In the genomic region with DNA sequence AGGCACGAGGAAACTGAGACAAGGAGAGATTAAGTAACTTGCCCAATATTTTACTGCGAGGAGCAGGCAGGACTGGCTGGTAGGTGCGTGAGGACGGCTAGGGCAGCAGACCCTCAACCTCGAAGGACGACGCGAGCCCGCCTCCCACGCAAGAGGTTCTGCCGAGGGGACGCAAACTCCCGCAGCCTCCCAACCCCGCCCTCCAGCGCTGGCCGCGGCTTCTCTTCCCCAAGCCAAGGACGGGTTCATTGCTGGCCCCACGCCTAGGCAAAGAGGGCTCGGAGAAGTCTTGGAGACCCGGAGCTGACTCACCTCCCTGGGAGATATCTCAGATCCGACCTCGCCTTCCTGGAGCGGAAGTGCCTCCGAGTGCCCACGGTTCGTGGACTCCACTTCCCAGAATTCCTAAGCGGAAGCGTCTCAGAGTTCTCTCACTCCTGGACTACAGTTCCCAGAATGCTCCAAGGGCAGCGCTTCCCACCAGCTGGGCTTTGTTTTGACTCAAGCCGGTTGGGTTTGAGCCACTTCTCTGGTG, we compare ENCODE assay signal across 8 cellular contexts. TPM values are rescaled to one million over a fixed set of nuclear protein-coding genes. Genes with fewer than 3 reads are reported as not detected.
A peak's percentile ranks its signal among the peaks of the same experiment; 100 is the strongest.
DNase-seq lines count a peak whose midpoint lies in the region; ATAC-seq, FAIRE-seq and TF ChIP-seq lines count a peak whose summit lies in the region.

A gene (minus strand): TSS at position 367 of the 535 bp plus-strand sequence. CDS start 1,621 bp downstream, outside the sequence.

- no peak for TF ChIP-seq RAD21 in GM12878 (IDR thresholded peaks at IDR 0.05; ENCODE audit: insufficient read depth, low read depth, low read length)

- RAD21 ChIA-PET in GM12878 (lab: Charles Lee; ENCODE audit: unreplicated experiment) = interaction anchor here (0.8 to 2.0 kb wide), 3 partner anchors 97 to 320 kb away, joined by 3 to 6 read pairs (median 5); a partner anchor contains a TSS

- peak within 1 kb of the TSS; percentile 90 for H3K4me3 ChIP-seq in GM12878

- H3K27ac ChIP-seq in GM12878 (ENCODE audit: control insufficient read depth, insufficient read depth) = peak within 1 kb of the TSS; percentile 78

- under 1% methylated on average over 27 of the region's 31 CpGs for WGBS in GM12878 (ENCODE audit: insufficient coverage, insufficient replicate concordance, low lambda C conversion rate, missing lambda C conversion rate)

- peak within 1 kb of the TSS; percentile 70 for H3K4me2 ChIP-seq in GM12878 (ENCODE audit: control insufficient read depth, insufficient read depth)

- DNase-seq in GM13977 (ENCODE audit: low spot score) (peak; percentile 88), NCI-H1694 treated with DMSO at 0.1 percent for 48 hours (lab: John Stamatoyannopoulos, UW) (peak; percentile 85), T-helper 9 cell (peak; percentile 27), GM12878 (ENCODE audit: low read depth, low spot score) (peak; percentile 69), hippocampal formation (lab: John Stamatoyannopoulos, UW) (peak; percentile 89 to 97), renal cortical epithelial cell (ENCODE audit: low read depth) (peak; percentile 95), NK-92 (lab: John Stamatoyannopoulos, UW; ENCODE audit: unreplicated experiment) (no peak)

- H3K4me1 ChIP-seq in GM12878 (ENCODE audit: control insufficient read depth, insufficient read depth, low read length) = peaks cover 7% of the 10 kb centered on the region

- in situ Hi-C loops in GM13977 (cut with MboI; ENCODE audit: low pct_unique_long_range_greater_than_20kb, low sequenced_read_pairs, unreplicated experiment) (no loop called here), GM12878 (cut with MboI) (loop anchor here (5.0 kb wide), 1 partner anchor 192 kb away; a partner anchor contains a TSS)

- H3K79me2 ChIP-seq in GM12878 (ENCODE audit: control insufficient read depth, insufficient read depth, low read length) = peaks cover 6% of the 10 kb centered on the region

- FAIRE-seq in GM12878 (lab: Jason Lieb, UNC) = peak; percentile 97

- TF ChIP-seq POLR2A in GM12878 (IDR thresholded peaks at IDR 0.05; ENCODE audit: low read depth, low read length) = peak; percentile 75

- no TSS peak for BruUV-seq in GM12878 (replicated peaks; lab: Mats Ljungman, UMichigan)

- ATAC-seq in HG02870 (IDR thresholded peaks at IDR 0.05; ENCODE audit: unreplicated experiment) = peak; percentile 89
- peak; percentile 99 for ATAC-seq in GM12878

- intact Hi-C loops in GM12878 (cut with micrococcal nuclease; ENCODE audit: unreplicated experiment) = loop anchor here (10.0 kb wide), 1 partner anchor 200 kb away; a partner anchor contains a TSS

- peaks cover 0 to 5% of the 10 kb centered on the region in 2 experiments; a peak in 2 of 4 replicates for H3K36me3 ChIP-seq in GM12878 (ENCODE audit: control insufficient read depth in 2 of 2, insufficient read depth in 2 of 2, low read length in 1 of 2)

- POLR2A ChIA-PET in GM12878 (lab: Charles Lee) = interaction anchor here (0.6 to 1.0 kb wide), 3 partner anchors 89 to 911 kb away, joined by 3 to 4 read pairs (median 3); a partner anchor contains a TSS

- no peaks in the 10 kb centered on the region for H3K27me3 ChIP-seq in GM12878 (replicated peaks in 1 of 2; ENCODE audit: control insufficient read depth in 2 of 2, insufficient read depth in 2 of 2, low read length in 1 of 2)

- peak within 1 kb of the TSS; percentile 84 for H3K9ac ChIP-seq in GM12878 (ENCODE audit: control insufficient read depth, insufficient read depth, low read length)

- no peak for TF ChIP-seq EP300 in GM12878 (IDR thresholded peaks at IDR 0.05; ENCODE audit: borderline replicate concordance in 1 of 2, control insufficient read depth in 1 of 2, low read depth in 2 of 2, low read length in 2 of 2)

- peaks cover 2% of the 10 kb centered on the region; the same call in 2 of the 3 replicates for H3K9me3 ChIP-seq in GM12878 (replicated peaks; ENCODE audit: control insufficient read depth, insufficient read depth, low read length)

- H4K20me1 ChIP-seq in GM12878 (ENCODE audit: control insufficient read depth, insufficient read depth) = no peaks in the 10 kb centered on the region

- peak within 1 kb of the TSS; percentile 99 for H2AFZ ChIP-seq in GM12878 (ENCODE audit: control insufficient read depth, low read depth, low read length)

- SMC1A ChIA-PET in GM12878 (lab: Charles Lee; ENCODE audit: uncharacterized antibody, unreplicated experiment) = interaction anchor here (1.0 to 1.3 kb wide), 5 partner anchors 9 to 448 kb away, joined by 3 to 5 read pairs (median 4); a partner anchor contains a TSS

- TF ChIP-seq CTCF in GM13977 (IDR thresholded peaks at IDR 0.05; ENCODE audit: extremely low read depth, insufficient read depth, missing control alignments) (no peak), GM12878 (IDR thresholded peaks at IDR 0.05 in 2 of 3, conservative IDR thresholded peaks at IDR 0.05 in 1 of 3; ENCODE audit: control insufficient read depth in 2 of 3, extremely low read depth in 1 of 3, insufficient read depth in 1 of 3, low read depth in 3 of 3, low read length in 3 of 3) (no peak)

- CTCF ChIA-PET in GM12878 (lab: Yijun Ruan, JAX) = interaction anchor here (0.8 to 2.1 kb wide), 3 partner anchors 10 to 44 kb away, joined by 3 to 7 read pairs (median 4); a partner anchor contains a TSS

TF ChIP-seq in GM12878, 131 proteins besides CTCF, POLR2A, EP300 and RAD21 (continues in another document):
- no peak for TF ChIP-seq KDM1A (IDR thresholded peaks at IDR 0.05; ENCODE audit: borderline replicate concordance)
- TF ChIP-seq RCOR1 (conservative IDR thresholded peaks at IDR 0.05; ENCODE audit: low read depth, low read length) = no peak
- 0 out of 2 replicates have a peak, but pooled peaks have one; percentile 7 for TF ChIP-seq MEF2A (IDR thresholded peaks at IDR 0.05; ENCODE audit: insufficient read depth, low read depth, low read length)
- TF ChIP-seq, protein P1, sequence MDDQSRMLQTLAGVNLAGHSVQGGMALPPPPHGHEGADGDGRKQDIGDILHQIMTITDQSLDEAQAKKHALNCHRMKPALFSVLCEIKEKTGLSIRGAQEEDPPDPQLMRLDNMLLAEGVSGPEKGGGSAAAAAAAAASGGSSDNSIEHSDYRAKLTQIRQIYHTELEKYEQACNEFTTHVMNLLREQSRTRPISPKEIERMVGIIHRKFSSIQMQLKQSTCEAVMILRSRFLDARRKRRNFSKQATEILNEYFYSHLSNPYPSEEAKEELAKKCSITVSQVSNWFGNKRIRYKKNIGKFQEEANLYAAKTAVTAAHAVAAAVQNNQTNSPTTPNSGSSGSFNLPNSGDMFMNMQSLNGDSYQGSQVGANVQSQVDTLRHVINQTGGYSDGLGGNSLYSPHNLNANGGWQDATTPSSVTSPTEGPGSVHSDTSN (IDR thresholded peaks at IDR 0.05; ENCODE audit: insufficient replicate concordance, low read depth, low read length) = peak; percentile 48
- TF ChIP-seq NR2C2 (IDR thresholded peaks at IDR 0.05; ENCODE audit: borderline replicate concordance, control insufficient read depth, insufficient read length, low read depth) = no peak
- peak; percentile 80 for TF ChIP-seq RB1 (IDR thresholded peaks at IDR 0.05; ENCODE audit: borderline replicate concordance)
- no peak for TF ChIP-seq TBL1XR1 (IDR thresholded peaks at IDR 0.05; ENCODE audit: low read depth, low read length)
- TF ChIP-seq SIX5 (IDR thresholded peaks at IDR 0.05; ENCODE audit: low read depth, low read length, severe bottlenecking) = peak; percentile 98
- no peak for TF ChIP-seq RAD51 (IDR thresholded peaks at IDR 0.05)
- TF ChIP-seq POLR2AphosphoS2 (IDR thresholded peaks at IDR 0.05; ENCODE audit: low read depth, low read length) = 0 out of 2 replicates have a peak, but pooled peaks have one; percentile 52
- TF ChIP-seq, protein P2, sequence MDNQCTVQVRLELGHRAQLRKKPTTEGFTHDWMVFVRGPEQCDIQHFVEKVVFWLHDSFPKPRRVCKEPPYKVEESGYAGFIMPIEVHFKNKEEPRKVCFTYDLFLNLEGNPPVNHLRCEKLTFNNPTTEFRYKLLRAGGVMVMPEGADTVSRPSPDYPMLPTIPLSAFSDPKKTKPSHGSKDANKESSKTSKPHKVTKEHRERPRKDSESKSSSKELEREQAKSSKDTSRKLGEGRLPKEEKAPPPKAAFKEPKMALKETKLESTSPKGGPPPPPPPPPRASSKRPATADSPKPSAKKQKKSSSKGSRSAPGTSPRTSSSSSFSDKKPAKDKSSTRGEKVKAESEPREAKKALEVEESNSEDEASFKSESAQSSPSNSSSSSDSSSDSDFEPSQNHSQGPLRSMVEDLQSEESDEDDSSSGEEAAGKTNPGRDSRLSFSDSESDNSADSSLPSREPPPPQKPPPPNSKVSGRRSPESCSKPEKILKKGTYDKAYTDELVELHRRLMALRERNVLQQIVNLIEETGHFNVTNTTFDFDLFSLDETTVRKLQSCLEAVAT (IDR thresholded peaks at IDR 0.05) = 0 out of 2 replicates have a peak, but pooled peaks have one; percentile 14
- TF ChIP-seq TARDBP (IDR thresholded peaks at IDR 0.05; ENCODE audit: borderline replicate concordance) = peak; percentile 85
- TF ChIP-seq POLR2AphosphoS5 (IDR thresholded peaks at IDR 0.05; ENCODE audit: low read length) = peak; percentile 61
- peak; percentile 56; the same call in 1 of the 2 replicates for TF ChIP-seq SREBF1 (IDR thresholded peaks at IDR 0.05; ENCODE audit: low read length)
- TF ChIP-seq SUPT20H (IDR thresholded peaks at IDR 0.05; ENCODE audit: borderline replicate concordance, control insufficient read depth, low read depth, low read length) = no peak
- TF ChIP-seq ZNF24 (IDR thresholded peaks at IDR 0.05) = no peak

RNA-seq across cellular contexts. Expression of the gene that starts here (rescaled TPM):
- total RNA-seq in GM12878 (2013; cell fraction: nucleolus; rRNA removed) = 88.3 and 93.4 TPM in 2 replicates
- total RNA-seq in GM12878 (2014; rRNA removed) (4.7 and 5.9 TPM in 2 replicates), GM12878 (2014; rRNA removed; fragmentation: Illumina TruSeq; extraction: Trizol) (7.0 and 7.4 TPM in 2 replicates), GM12878 (2021) (3.9 and 4.8 TPM in 2 replicates), renal cortical epithelial cell (2.8 and 8.0 TPM in 2 replicates)
- polyA plus RNA-seq in GM12878 (2011; ENCODE audit: low read depth) = 3.0 TPM
- polyA plus RNA-seq in GM12878 (2011; rRNA removed) (9.0 and 12.2 TPM in 2 replicates), GM12878 (2014; fragmentation: Illumina TruSeq; extraction: Trizol) (4.1 and 7.5 TPM in 2 replicates), GM12878 (2014; fragmentation: Nextera tagmentation; extraction: Ambion mirVana) (1 to 10 TPM; 2.8 to 5.0 TPM), GM12878 (2014; rRNA removed) (2.7 and 4.0 TPM in 2 replicates), GM12878 (2016; fragmentation: Nextera tagmentation; extraction: Ambion mirVana) (1 to 10 TPM; 3.6 to 4.9 TPM)
- polyA plus RNA-seq in GM12878 (2011; cell fraction: cytosol; rRNA removed) = 3.7 and 6.0 TPM in 2 replicates
- 9.1 and 10.8 TPM in 2 replicates for polyA plus RNA-seq in GM12878 (2011; cell fraction: nucleus; rRNA removed)
- 2.5 and 4.0 TPM in 2 replicates for polyA plus RNA-seq in GM12878 (2012)
- 16.0 and 17.0 TPM in 2 replicates for polyA minus RNA-seq in GM12878 (2011; rRNA and poly(A)+ RNA removed)
- 2.1 and 3.4 TPM in 2 replicates for polyA minus RNA-seq in GM12878 (2011; cell fraction: cytosol; rRNA and poly(A)+ RNA removed)
- polyA minus RNA-seq in GM12878 (2011; cell fraction: nucleus; rRNA and poly(A)+ RNA removed) = 16.8 and 23.8 TPM in 2 replicates
